12 cellular contexts compared by ENCODE assay signal in genomic region chr5:5481206-5481605, GRCh38. TPM values are rescaled to one million over a fixed set of nuclear protein-coding genes. Genes with fewer than 3 reads are reported as not detected.
DNase-seq lines count a peak whose midpoint lies in the region; ATAC-seq, FAIRE-seq and TF ChIP-seq lines count a peak whose summit lies in the region.
"Had no signal": no experiment of that assay in that cellular context is flagged by ENCODE, and none has a peak within 500 bp of the region (broad histone marks: within the 10 kb centered on the region; RNA-seq: fewer than 3 reads in every experiment).

No MANE protein-coding gene starts in this region.

- no peaks in the 10 kb centered on the region for H3K27me3 ChIP-seq in ovary
- H3K27me3 ChIP-seq: BLaER1 treated with 17β-estradiol and CSF1 and Interleukin-3, amounts not matched to agents 10 nM and 100 nM; right lobe of liver; stomach had no signal

- no peak for TF ChIP-seq POLR2A in ovary (IDR thresholded peaks at IDR 0.05)

- no peak for FAIRE-seq in RCC 7860 (lab: Jason Lieb, UNC)

- no peak overlapping the region for H3K4me3 ChIP-seq in ovary
- H3K4me3 ChIP-seq: BLaER1 treated with 17β-estradiol and CSF1 and Interleukin-3, amounts not matched to agents 10 nM and 100 nM; right lobe of liver; stomach had no signal

- TF ChIP-seq CTCF in ovary (IDR thresholded peaks at IDR 0.05) = no peak

- no peaks in the 10 kb centered on the region for H3K9me3 ChIP-seq in ovary
- H3K9me3 ChIP-seq: right lobe of liver, stomach had no signal

- H3K4me1 ChIP-seq in ovary (ENCODE audit: insufficient read depth) = no peaks in the 10 kb centered on the region
- H3K4me1 ChIP-seq: right lobe of liver, stomach had no signal

- no peaks in the 10 kb centered on the region for H3K36me3 ChIP-seq in ovary

- peak; percentile 68 for DNase-seq in NOMO-1 treated with dmso at 0.1 percent for 144 hours (lab: John Stamatoyannopoulos, UW; ENCODE audit: unreplicated experiment)
- peak; percentile 26 for DNase-seq in left kidney (ENCODE audit: low read depth, low spot score)
- no peak for DNase-seq in ovary
- no peak for DNase-seq in RCC 7860 (ENCODE audit: low spot score)
- DNase-seq in anterior cingulate cortex (lab: John Stamatoyannopoulos, UW) = no peak
- DNase-seq in NCI-H1105 treated with DMSO at 0.1 percent for 48 hours (lab: John Stamatoyannopoulos, UW) = no peak
- DNase-seq: right lobe of liver, stomach had no signal

- 79 to 92% (median 88%) methylated on average over 3 of the region's 3 CpGs for WGBS in ovary, 3 donors

- TF ChIP-seq EP300 in ovary (IDR thresholded peaks at IDR 0.05) = no peak

- ATAC-seq in GM18511 (IDR thresholded peaks at IDR 0.05; ENCODE audit: unreplicated experiment) (peak; percentile 76), HG02759 (IDR thresholded peaks at IDR 0.05; ENCODE audit: unreplicated experiment) (peak; percentile 58)
- ATAC-seq: right lobe of liver had no signal

- intact Hi-C loops in ovary (cut with DNase I) = no loop called here

- H3K27ac ChIP-seq in ovary = no peak overlapping the region
- H3K27ac ChIP-seq: right lobe of liver, stomach, VCaP had no signal

RNA-seq across cellular contexts. Expression of gene ICE1, which starts 58.7 kb away (rescaled TPM):
- total RNA-seq in ovary = 10 to 100 TPM; 22.7 to 38.0 (median 30.7) TPM
- 10 to 100 TPM; 10.7 to 18.6 TPM for polyA plus RNA-seq in ovary

Comparison
In these comparisons a context has a peak if more than half of its experiments do, and no peak if none do; other contexts are left out.
1. DNase-seq: peak in NOMO-1 treated with dmso at 0.1 percent for 144 hours (single experiment) and left kidney (single experiment); none in ovary (0 of 5), RCC 7860 (single experiment), anterior cingulate cortex (0 of 58) and NCI-H1105 treated with DMSO at 0.1 percent for 48 hours (single experiment).